In genomic region chr10:88081457-88082054, GRCh38 we compare ENCODE assay signal across 20 cellular contexts.
"Had no signal": no experiment of that assay in that cellular context is flagged by ENCODE, and none has a peak within 500 bp of the region (broad histone marks: within the 10 kb centered on the region; RNA-seq: fewer than 3 reads in every experiment).

No MANE protein-coding gene starts in this region.

- FAIRE-seq: astrocyte, colon had no signal

- H2AFZ ChIP-seq: neural progenitor cell had no signal

- H3K36me3 ChIP-seq: esophagus squamous epithelium, left lung, neural progenitor cell, right atrium auricular region, tibial nerve, WERI-Rb-1 had no signal

- DNase-seq: activated CD4-positive, alpha-beta T cell treated with anti-CD3 and anti-CD28 coated beads for 4 hours; activated CD8-positive, alpha-beta memory T cell treated with anti-CD3 and anti-CD28 coated beads, Interleukin-2, amount 50 U/mL, for 4 hours; activated CD8-positive, alpha-beta T cell treated with anti-CD3 and anti-CD28 coated beads for 36 hours; activated naive CD4-positive, alpha-beta T cell treated with Interleukin-2 at 50 U/mL for 16 hours; activated naive CD8-positive, alpha-beta T cell treated with anti-CD3 and anti-CD28 coated beads, Interleukin-2, amount 50 U/mL, for 24 hours; esophagus squamous epithelium; foreskin melanocyte; islet precursor cell; left lung; posterior cingulate gyrus; T-helper 9 cell; WERI-Rb-1 had no signal

- ATAC-seq: activated CD8-positive, alpha-beta T cell treated with anti-CD3 and anti-CD28 coated beads for 36 hours; activated naive CD8-positive, alpha-beta T cell treated with anti-CD3 and anti-CD28 coated beads, Interleukin-2, amount 50 U/mL, for 24 hours; left lung; stimulated activated effector memory CD8-positive, alpha-beta T cell treated with anti-CD3 and anti-CD28 coated beads, Interleukin-12 subunit alpha, Interleukin-12 subunit beta, amount 100 ng/mL, for 72 hours had no signal

- H3K27me3 ChIP-seq: esophagus squamous epithelium, left lung, neural progenitor cell, right atrium auricular region, tibial nerve had no signal

- H3K9me3 ChIP-seq: esophagus squamous epithelium, left lung, right atrium auricular region, tibial nerve had no signal

- H3K9me3 Mint-ChIP-seq: activated CD8-positive, alpha-beta T cell treated with anti-CD3 and anti-CD28 coated beads for 36 hours; activated naive CD8-positive, alpha-beta T cell treated with anti-CD3 and anti-CD28 coated beads, Interleukin-2, amount 50 U/mL, for 24 hours; activated T-helper 1 cell treated with anti-CD3 and anti-CD28 coated beads, Interleukin-12 subunit alpha, Interleukin-12 subunit beta, Interleukin-2, Interleukin-4 antibody, amounts not matched to agents 30 ng/mL and 10 ng/mL and 1 ng/mL, durations not matched to agents 14 hours and 24 hours and 36 hours; neural progenitor cell; stimulated activated effector memory CD8-positive, alpha-beta T cell treated with anti-CD3 and anti-CD28 coated beads, Interleukin-12 subunit alpha, Interleukin-12 subunit beta, amount 100 ng/mL, for 72 hours had no signal

- H3K27me3 Mint-ChIP-seq: activated naive CD8-positive, alpha-beta T cell treated with anti-CD3 and anti-CD28 coated beads, Interleukin-2, amount 50 U/mL, for 24 hours had no signal

- H3K4me2 ChIP-seq: neural progenitor cell, smooth muscle cell had no signal

- H3K36me3 Mint-ChIP-seq: neural progenitor cell; stimulated activated effector memory CD8-positive, alpha-beta T cell treated with anti-CD3 and anti-CD28 coated beads, Interleukin-12 subunit alpha, Interleukin-12 subunit beta, amount 100 ng/mL, for 72 hours had no signal

- H3K4me3 Mint-ChIP-seq: activated CD8-positive, alpha-beta T cell treated with anti-CD3 and anti-CD28 coated beads for 36 hours; activated naive CD8-positive, alpha-beta T cell treated with anti-CD3 and anti-CD28 coated beads, Interleukin-2, amount 50 U/mL, for 24 hours; activated T-helper 1 cell treated with anti-CD3 and anti-CD28 coated beads, Interleukin-12 subunit alpha, Interleukin-12 subunit beta, Interleukin-2, Interleukin-4 antibody, amounts not matched to agents 30 ng/mL and 10 ng/mL and 1 ng/mL, durations not matched to agents 14 hours and 24 hours and 36 hours; neural progenitor cell; stimulated activated effector memory CD8-positive, alpha-beta T cell treated with anti-CD3 and anti-CD28 coated beads, Interleukin-12 subunit alpha, Interleukin-12 subunit beta, amount 100 ng/mL, for 72 hours had no signal

- H3K27ac Mint-ChIP-seq: activated CD8-positive, alpha-beta T cell treated with anti-CD3 and anti-CD28 coated beads for 36 hours; activated naive CD8-positive, alpha-beta T cell treated with anti-CD3 and anti-CD28 coated beads, Interleukin-2, amount 50 U/mL, for 24 hours; activated T-helper 1 cell treated with anti-CD3 and anti-CD28 coated beads, Interleukin-12 subunit alpha, Interleukin-12 subunit beta, Interleukin-2, Interleukin-4 antibody, amounts not matched to agents 30 ng/mL and 10 ng/mL and 1 ng/mL, durations not matched to agents 14 hours and 24 hours and 36 hours; neural progenitor cell; stimulated activated effector memory CD8-positive, alpha-beta T cell treated with anti-CD3 and anti-CD28 coated beads, Interleukin-12 subunit alpha, Interleukin-12 subunit beta, amount 100 ng/mL, for 72 hours had no signal

- H3K4me3 ChIP-seq: esophagus squamous epithelium, left lung, neural progenitor cell, right atrium auricular region, smooth muscle cell, tibial nerve had no signal

- H3K27ac ChIP-seq: esophagus squamous epithelium, neural progenitor cell, right atrium auricular region, tibial nerve, WERI-Rb-1 had no signal
